25 cellular contexts compared by ENCODE assay signal in the genomic region with DNA sequence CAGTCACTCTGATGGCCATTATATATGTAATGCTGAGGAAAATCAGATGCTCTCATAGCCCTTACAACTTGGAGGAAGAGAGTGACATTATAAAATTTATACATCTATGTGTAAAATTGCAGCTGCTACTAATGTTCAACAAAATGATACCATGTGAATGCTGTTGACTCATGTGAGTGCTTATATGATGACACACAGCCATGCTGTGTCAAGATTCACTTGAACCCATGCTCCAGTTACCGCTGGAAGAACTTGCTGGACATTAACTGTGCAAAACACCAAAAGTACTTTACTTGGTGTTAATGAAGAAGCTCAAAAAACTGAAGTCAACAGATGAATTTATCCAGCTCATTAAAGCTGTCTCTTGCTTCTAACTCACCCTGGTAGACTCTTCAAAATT.
DNase-seq lines count a peak whose midpoint lies in the region; ATAC-seq and TF ChIP-seq lines count a peak whose summit lies in the region.
"Had no signal": no experiment of that assay in that cellular context is flagged by ENCODE, and none has a peak within 500 bp of the region (broad histone marks: within the 10 kb centered on the region; RNA-seq: fewer than 3 reads in every experiment).

No MANE protein-coding gene starts in this region.

- H3K27ac Mint-ChIP-seq in chondrocyte (ENCODE audit: unreplicated experiment) (no peak overlapping the region), Calu3 (ENCODE audit: unreplicated experiment) (no peak overlapping the region)
- H3K27ac Mint-ChIP-seq: activated CD4-positive, alpha-beta T cell treated with anti-CD3 and anti-CD28 coated beads, Interleukin-2, amount 10 ng/mL, durations not matched to agents 7 days and 5 days; immature natural killer cell; mesothelial cell of epicardium; naive B cell; WTC11 had no signal

- CTCF ChIA-PET in Calu3 (lab: Charles Lee), result no interaction called here

- no peak for TF ChIP-seq CTCF in fibroblast of pulmonary artery (IDR thresholded peaks at IDR 0.05; ENCODE audit: low read length, missing control alignments)
- TF ChIP-seq CTCF in chondrocyte (IDR thresholded peaks at IDR 0.05), result no peak
- TF ChIP-seq CTCF in Calu3 (IDR thresholded peaks at IDR 0.05; ENCODE audit: unreplicated experiment), result no peak

- no peaks in the 10 kb centered on the region for H3K27me3 Mint-ChIP-seq in chondrocyte (ENCODE audit: low read depth)
- H3K27me3 Mint-ChIP-seq in Calu3 (ENCODE audit: unreplicated experiment), result no peaks in the 10 kb centered on the region
- H3K27me3 Mint-ChIP-seq: activated CD4-positive, alpha-beta T cell treated with anti-CD3 and anti-CD28 coated beads, Interleukin-2, amount 10 ng/mL, durations not matched to agents 7 days and 5 days; naive B cell had no signal

- ATAC-seq in GM18519 (IDR thresholded peaks at IDR 0.05; ENCODE audit: low FRiP score, unreplicated experiment), result no peak
- ATAC-seq: activated T-cell treated with anti-CD3 and anti-CD28 coated beads, Interleukin-2, amount 50 U/mL, for 4 hours; left lung; WTC11 had no signal

- in situ Hi-C loops in ACHN (cut with HindIII; ENCODE audit: low pct_ligation_motif_present, low pct_unique_long_range_greater_than_20kb, low sequenced_read_pairs), result no loop called here

- BruUV-seq in Calu3 (replicated peaks; lab: Mats Ljungman, UMichigan), result no TSS peak

- peak; percentile 33 for DNase-seq in ACHN
- peak; percentile 26 for DNase-seq in GM04504 (ENCODE audit: low read depth)
- peak; percentile 25 for DNase-seq in amniotic epithelial cell (ENCODE audit: low read depth)
- peak; percentile 20 for DNase-seq in fibroblast of pulmonary artery (ENCODE audit: low read depth)
- DNase-seq in kidney glomerular epithelial cell (lab: John Stamatoyannopoulos, UW), result no peak
- no peak for DNase-seq in chondrocyte (ENCODE audit: low spot score)
- DNase-seq in Calu3, result no peak
- DNase-seq: activated CD4-positive, alpha-beta T cell treated with anti-CD3 and anti-CD28 coated beads, Interleukin-2, amount 10 ng/mL, durations not matched to agents 7 days and 5 days; activated gamma-delta T cell treated with Interleukin-2 at 50 U/mL for 16 hours; activated T-cell treated with anti-CD3 and anti-CD28 coated beads, Interleukin-2, amount 50 U/mL, for 4 hours; BE2C; cerebellar nuclear complex; effector CD4-positive, alpha-beta T cell; hypothalamus; immature natural killer cell; left lung; naive B cell; NCI-H1092; NCI-H187 treated with DMSO at 0.1 percent for 48 hours; NCI-H524 treated with DMSO at 0.1 percent for 48 hours; Right ventricle myocardium superior; tibial artery had no signal

- intact Hi-C loops in Calu3 (cut with micrococcal nuclease; ENCODE audit: unreplicated experiment), result loop anchor here (2.0 to 10.0 kb wide), 2 partner anchors 605 to 639 kb away; no protein-coding TSS in a partner anchor

- H3K9me3 Mint-ChIP-seq in chondrocyte (ENCODE audit: low read depth) (no peaks in the 10 kb centered on the region), Calu3 (ENCODE audit: low read depth, unreplicated experiment) (no peaks in the 10 kb centered on the region)
- H3K9me3 Mint-ChIP-seq: activated CD4-positive, alpha-beta T cell treated with anti-CD3 and anti-CD28 coated beads, Interleukin-2, amount 10 ng/mL, durations not matched to agents 7 days and 5 days; activated T-cell treated with anti-CD3 and anti-CD28 coated beads, Interleukin-2, amount 50 U/mL, for 4 hours; immature natural killer cell; mesothelial cell of epicardium; naive B cell; WTC11 had no signal

- H3K4me3 ChIP-seq in fibroblast of pulmonary artery (replicated peaks; ENCODE audit: low read depth, low read length), result no peak overlapping the region
- H3K4me3 ChIP-seq: left lung, tibial artery had no signal

- H3K4me1 Mint-ChIP-seq in chondrocyte (ENCODE audit: low read depth), result peaks cover 3% of the 10 kb centered on the region
- H3K4me1 Mint-ChIP-seq in Calu3 (ENCODE audit: low read depth, unreplicated experiment), result no peaks in the 10 kb centered on the region
- H3K4me1 Mint-ChIP-seq: activated CD4-positive, alpha-beta T cell treated with anti-CD3 and anti-CD28 coated beads, Interleukin-2, amount 10 ng/mL, durations not matched to agents 7 days and 5 days; mesothelial cell of epicardium; naive B cell; WTC11 had no signal

- H3K4me3 Mint-ChIP-seq in chondrocyte (ENCODE audit: unreplicated experiment) (no peak overlapping the region), Calu3 (ENCODE audit: low read depth, unreplicated experiment) (no peak overlapping the region)
- H3K4me3 Mint-ChIP-seq: activated CD4-positive, alpha-beta T cell treated with anti-CD3 and anti-CD28 coated beads, Interleukin-2, amount 10 ng/mL, durations not matched to agents 7 days and 5 days; activated T-cell treated with anti-CD3 and anti-CD28 coated beads, Interleukin-2, amount 50 U/mL, for 4 hours; immature natural killer cell; mesothelial cell of epicardium; naive B cell; WTC11 had no signal

- H3K36me3 Mint-ChIP-seq in chondrocyte (ENCODE audit: low read depth) (no peaks in the 10 kb centered on the region), Calu3 (ENCODE audit: insufficient read depth, unreplicated experiment) (no peaks in the 10 kb centered on the region)
- H3K36me3 Mint-ChIP-seq: mesothelial cell of epicardium, naive B cell, WTC11 had no signal

Comparison
In these comparisons a context has a peak if more than half of its experiments do, and no peak if none do; other contexts are left out.
1. DNase-seq: peak in ACHN (single experiment), GM04504 (single experiment), amniotic epithelial cell (single experiment) and fibroblast of pulmonary artery (single experiment); none in kidney glomerular epithelial cell (single experiment), chondrocyte (single experiment) and Calu3 (single experiment).